ENCODE assay signal across 11 cellular contexts in the genomic region with DNA sequence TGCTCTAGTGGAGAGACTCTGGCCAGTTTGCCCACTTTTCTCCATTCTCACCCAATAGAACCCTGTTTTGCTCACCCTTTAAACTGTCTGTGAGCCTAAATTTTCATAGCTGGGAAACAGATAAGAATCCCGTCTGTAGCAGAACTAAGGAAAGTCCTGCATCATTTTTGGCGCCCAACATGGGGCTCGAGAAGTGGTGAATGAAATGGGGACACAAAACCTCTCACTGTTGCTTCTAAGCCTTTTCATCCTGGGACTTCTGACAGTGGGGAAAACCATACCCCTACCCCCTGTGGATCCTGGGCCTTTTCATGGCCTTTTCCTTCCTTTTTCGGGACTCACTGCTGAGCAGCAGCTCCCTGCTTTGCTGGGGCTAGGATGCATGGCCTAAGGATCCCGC.
A peak's percentile ranks its signal among the peaks of the same experiment; 100 is the strongest.
DNase-seq lines count a peak whose midpoint lies in the region; ATAC-seq lines count a peak whose summit lies in the region.
"Had no signal": no experiment of that assay in that cellular context is flagged by ENCODE, and none has a peak within 500 bp of the region (broad histone marks: within the 10 kb centered on the region; RNA-seq: fewer than 3 reads in every experiment).

No MANE protein-coding gene starts in this region.

- no peaks in the 10 kb centered on the region for H3K4me1 ChIP-seq in muscle layer of duodenum (ENCODE audit: control insufficient read depth in 1 of 2, insufficient read depth in 2 of 2, low read length in 2 of 2)

- in situ Hi-C loops in Caki2 (cut with HindIII; ENCODE audit: low pct_unique_long_range_greater_than_20kb, low sequenced_read_pairs) (no loop called here), G401 (cut with HindIII; ENCODE audit: low sequenced_read_pairs) (no loop called here)

- peaks cover 0 to 21% of the 10 kb centered on the region in 2 donors for H3K36me3 ChIP-seq in muscle layer of duodenum (ENCODE audit: control insufficient read depth in 1 of 2, insufficient read depth in 2 of 2, low read length in 2 of 2)

- DNase-seq in Caki2 (ENCODE audit: low read depth) (peak; percentile 34), amniotic epithelial cell (ENCODE audit: low read depth) (peak; percentile 32), NCI-H187 treated with DMSO at 0.1 percent for 48 hours (lab: John Stamatoyannopoulos, UW) (no peak), G401 (ENCODE audit: low spot score) (no peak)
- DNase-seq in Jurkat, Clone E6-1 (ENCODE audit: low read depth, low spot score), result peak; percentile 19
- DNase-seq: COR-L47; effector CD8-positive, alpha-beta T cell had no signal

- ATAC-seq in GM21717 (IDR thresholded peaks at IDR 0.05; ENCODE audit: unreplicated experiment) (no peak), HG03432 (IDR thresholded peaks at IDR 0.05; ENCODE audit: unreplicated experiment) (no peak)
- ATAC-seq: T-helper 17 cell had no signal

- no peak overlapping the region for H3K4me3 ChIP-seq in Jurkat, Clone E6-1 (ENCODE audit: low read length)
- peak overlapping the region; percentile 37 to 57 for H3K4me3 ChIP-seq in muscle layer of duodenum (ENCODE audit: low read depth in 1 of 2, low read length in 2 of 2)

- H3K27me3 ChIP-seq in muscle layer of duodenum (ENCODE audit: low read depth, low read length), result no peaks in the 10 kb centered on the region

- H3K27ac ChIP-seq in muscle layer of duodenum (ENCODE audit: low read length), result no peak overlapping the region

- H3K9me3 ChIP-seq in muscle layer of duodenum (ENCODE audit: control insufficient read depth in 1 of 2, low read length in 2 of 2), result peaks cover 36 to 58% of the 10 kb centered on the region in 2 donors

Comparison
In these comparisons a context has a peak if more than half of its experiments do, and no peak if none do; other contexts are left out.
1. DNase-seq: peak in Caki2 (single experiment), Jurkat, Clone E6-1 (single experiment) and amniotic epithelial cell (single experiment); none in NCI-H187 treated with DMSO at 0.1 percent for 48 hours (single experiment) and G401 (single experiment).